In the genomic region with DNA sequence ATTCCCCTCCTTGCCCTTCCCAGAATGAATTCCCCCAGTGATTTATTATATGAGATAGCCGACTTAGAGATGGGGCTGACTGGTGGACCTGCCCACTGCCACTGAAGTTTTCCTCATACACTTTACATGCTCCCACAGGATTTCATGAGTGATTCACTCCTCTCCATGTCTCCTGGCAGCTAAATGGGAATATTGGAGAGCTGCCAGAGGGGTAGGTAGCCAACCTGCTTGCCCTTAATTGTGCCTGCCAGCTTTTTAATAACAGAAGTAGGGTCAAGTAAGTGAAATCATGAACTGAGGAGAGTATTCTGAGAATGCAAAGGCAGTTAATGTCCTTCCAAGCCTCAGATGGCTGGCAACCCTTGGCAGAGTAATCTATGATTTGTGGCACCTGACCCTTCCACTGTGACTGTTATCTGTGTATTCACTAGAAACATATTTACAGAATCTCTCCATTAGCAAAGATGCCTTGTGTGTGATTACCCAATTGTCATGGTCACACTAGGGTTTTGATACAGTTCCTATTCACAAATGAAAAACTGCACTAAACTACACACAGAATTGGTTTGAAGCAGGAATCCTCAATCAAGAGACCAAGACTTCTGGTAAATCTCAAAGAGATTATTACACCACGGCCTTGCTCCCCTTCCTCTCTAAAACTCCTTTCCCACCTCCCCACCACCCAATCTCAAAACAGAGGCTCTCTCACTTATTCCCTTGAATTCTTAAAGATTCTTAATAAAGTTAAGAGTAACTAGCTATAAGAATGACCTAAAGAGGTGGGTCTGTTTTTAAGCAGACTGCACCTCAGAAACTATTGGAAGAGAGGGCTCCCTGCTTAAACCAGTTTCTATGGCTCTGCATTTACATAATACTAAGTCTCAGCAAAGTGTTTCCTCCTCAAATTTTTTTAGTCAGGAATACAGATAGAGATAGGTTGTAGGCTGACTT, we compare ENCODE assay signal across 18 cellular contexts.
DNase-seq lines count a peak whose midpoint lies in the region; ATAC-seq and TF ChIP-seq lines count a peak whose summit lies in the region.
"Had no signal": no experiment of that assay in that cellular context is flagged by ENCODE, and none has a peak within 500 bp of the region (broad histone marks: within the 10 kb centered on the region; RNA-seq: fewer than 3 reads in every experiment).

No MANE protein-coding gene starts in this region.

- TF ChIP-seq CTCF in VCaP (conservative IDR thresholded peaks at IDR 0.05) (no peak), GM13976 (IDR thresholded peaks at IDR 0.05; ENCODE audit: borderline replicate concordance, control extremely low read depth, extremely low read depth, insufficient read depth, missing control alignments) (no peak), WERI-Rb-1 (IDR thresholded peaks at IDR 0.05; ENCODE audit: low read depth, low read length) (no peak)

- peaks cover 6% of the 10 kb centered on the region for H3K9me3 ChIP-seq in WERI-Rb-1 (ENCODE audit: severe bottlenecking)

- ATAC-seq in HG03354 (IDR thresholded peaks at IDR 0.05; ENCODE audit: poor library complexity, severe bottlenecking, unreplicated experiment): no peak
- ATAC-seq: Panc1 had no signal

- H3K27ac ChIP-seq in VCaP: peak overlapping the region; percentile 8; the same call in 1 of the 2 replicates
- no peak overlapping the region for H3K27ac ChIP-seq in WERI-Rb-1
- H3K27ac ChIP-seq: SK-N-MC had no signal

- peaks cover 88% of the 10 kb centered on the region for H3K27me3 ChIP-seq in WERI-Rb-1 (ENCODE audit: insufficient read depth, low read depth, severe bottlenecking)

- DNase-seq in COR-L47 (lab: John Stamatoyannopoulos, UW) (peak; percentile 61), NCI-H1092 (lab: John Stamatoyannopoulos, UW) (peak; percentile 96), NCI-H2227 (lab: John Stamatoyannopoulos, UW; ENCODE audit: unreplicated experiment) (peak; percentile 81), GM13976 (ENCODE audit: low spot score) (no peak), COLO829 (ENCODE audit: low spot score) (no peak), WERI-Rb-1 (no peak)
- DNase-seq: CD4-positive, CD25-positive, alpha-beta regulatory T cell; EL; endodermal cell; KG1; nucleus accumbens; stimulated activated CD4-positive, alpha-beta T cell treated with anti-CD3 and anti-CD28 coated beads, Interleukin-12 subunit alpha, Interleukin-12 subunit beta, amount 100 ng/mL, for 4 hours; stimulated activated CD8-positive, alpha-beta memory T cell treated with anti-CD3 and anti-CD28 coated beads, Interleukin-4, amount 100 ng/mL, for 48 hours; substantia nigra had no signal

- in situ Hi-C loops in GM13976 (cut with MboI; ENCODE audit: low sequenced_read_pairs, unreplicated experiment): no loop called here

- H3K4me3 ChIP-seq in WERI-Rb-1 (ENCODE audit: low read depth, low read length): no peak overlapping the region
- H3K4me3 ChIP-seq: SK-N-MC had no signal

- H3K36me3 ChIP-seq in WERI-Rb-1: no peaks in the 10 kb centered on the region

Comparison
In these comparisons a context has a peak if more than half of its experiments do, and no peak if none do; other contexts are left out.
1. DNase-seq: peak in COR-L47 (single experiment), NCI-H1092 (single experiment) and NCI-H2227 (single experiment); none in GM13976 (single experiment), COLO829 (single experiment) and WERI-Rb-1 (single experiment).